Comparison of ENCODE assay signal across 8 cellular contexts in genomic region chr15:40238927-40239591, GRCh38. TPM values are rescaled to one million over a fixed set of nuclear protein-coding genes. Genes with fewer than 3 reads are reported as not detected.
A peak's percentile ranks its signal among the peaks of the same experiment; 100 is the strongest.
DNase-seq lines count a peak whose midpoint lies in the region; ATAC-seq, FAIRE-seq and TF ChIP-seq lines count a peak whose summit lies in the region.

TSS of gene PAK6 (plus strand) at chr15:40239063. CDS start at chr15:40264786, 25,723 bp downstream.

- peak within 1 kb of the TSS; percentile 67 for H3K27ac Mint-ChIP-seq in MCF 10A (ENCODE audit: low read depth, unreplicated experiment)

- H3K4me2 ChIP-seq in PC-3 (ENCODE audit: low read length) = peak within 1 kb of the TSS; percentile 93

- peak within 1 kb of the TSS; percentile 87 for H2AFZ ChIP-seq in PC-3 (ENCODE audit: low read length)

- H3K36me3 Mint-ChIP-seq in MCF 10A (ENCODE audit: insufficient read depth, unreplicated experiment) = peaks cover 11% of the 10 kb centered on the region

- TF ChIP-seq POLR2A in H54 (IDR thresholded peaks at IDR 0.05; ENCODE audit: low read depth, low read length) (no peak), spleen (IDR thresholded peaks at IDR 0.05) (no peak)

- no peaks in the 10 kb centered on the region for H3K9me3 Mint-ChIP-seq in MCF 10A (ENCODE audit: unreplicated experiment)

- H3K4me1 Mint-ChIP-seq in MCF 10A (ENCODE audit: insufficient read depth, unreplicated experiment) = peaks cover 48% of the 10 kb centered on the region

- H3K9me3 ChIP-seq in AG04450 (ENCODE audit: control insufficient read depth, insufficient read depth, low read length) (no peaks in the 10 kb centered on the region), PC-3 (ENCODE audit: low read length) (no peaks in the 10 kb centered on the region), spleen (no peaks in the 10 kb centered on the region)

- peak within 1 kb of the TSS; percentile 54; the same call in 1 of the 2 replicates for H3K9ac ChIP-seq in PC-3 (ENCODE audit: low read length)

- no peaks in the 10 kb centered on the region for H3K36me3 ChIP-seq in PC-3 (ENCODE audit: low read depth, low read length)
- no peaks in the 10 kb centered on the region for H3K36me3 ChIP-seq in spleen

- no peaks in the 10 kb centered on the region for H3K27me3 Mint-ChIP-seq in MCF 10A (ENCODE audit: insufficient read depth, unreplicated experiment)

- BruUV-seq in PC-3 (replicated peaks; lab: Mats Ljungman, UMichigan) (no TSS peak), MCF 10A (replicated peaks; lab: Mats Ljungman, UMichigan) (TSS peak; percentile 22)

- H3K4me3 ChIP-seq in AG04450 (ENCODE audit: low read depth, low read length) (peak within 1 kb of the TSS; percentile 53), PC-3 (ENCODE audit: low read length) (peak within 1 kb of the TSS; percentile 67), spleen (peak within 1 kb of the TSS in 6 of 8 donors; percentile 16 to 59 (median 17))

- H3K79me2 ChIP-seq in PC-3 (ENCODE audit: low read length) = no peaks in the 10 kb centered on the region

- H3K9me2 ChIP-seq in PC-3 (replicated peaks; ENCODE audit: low read length) = no peaks in the 10 kb centered on the region

- WGBS in spleen, 5 donors = 4 to 10% (median 6%) methylated on average over 20 to 36 of the region's 36 CpGs

- POLR2A ChIA-PET in AG04450 (lab: Yijun Ruan, JAX) (interaction anchor here (0.6 kb wide), 3 partner anchors 11 to 59 kb away, joined by 3 to 6 read pairs (median 6); no protein-coding TSS in a partner anchor), PC-3 (lab: Charles Lee; ENCODE audit: unreplicated experiment) (interaction anchor here (0.5 to 1.1 kb wide), 3 partner anchors 11 to 350 kb away, joined by 3 to 7 read pairs (median 3); no protein-coding TSS in a partner anchor), MCF 10A (lab: Yijun Ruan, JAX) (interaction anchor here (0.7 to 4.0 kb wide), 19 partner anchors 8 to 417 kb away, joined by 3 to 42 read pairs (median 5); partner anchors contain the start of genes BAHD1, INAFM2 and IVD)

- DNase-seq in AG04450 (ENCODE audit: low read depth, low spot score) = no peak
- peak; percentile 94 for DNase-seq in H54 (ENCODE audit: insufficient read length, low spot score)
- peak; percentile 93 for DNase-seq in PC-3
- DNase-seq in MCF 10A (ENCODE audit: unreplicated experiment) = peak; percentile 95
- DNase-seq in spleen = no peak

- peaks cover 32% of the 10 kb centered on the region for H3K4me1 ChIP-seq in PC-3 (ENCODE audit: insufficient read depth, low read length)
- H3K4me1 ChIP-seq in spleen = peaks cover 3 to 36% (median 25%) of the 10 kb centered on the region in 6 donors

- H3K27ac ChIP-seq in AG04450 (ENCODE audit: low read depth, low read length) (no peak within 1 kb of the TSS), PC-3 (ENCODE audit: low read length) (peak within 1 kb of the TSS; percentile 34), spleen (no peak within 1 kb of the TSS)

- CTCF ChIA-PET in AG04450 (lab: Charles Lee) (interaction anchor here (0.9 to 2.6 kb wide), 5 partner anchors 22 to 129 kb away, joined by 3 to 17 read pairs (median 12); no protein-coding TSS in a partner anchor), PC-3 (lab: Charles Lee) (interaction anchor here (0.6 to 1.9 kb wide), 9 partner anchors 11 to 183 kb away, joined by 3 to 16 read pairs (median 7); no protein-coding TSS in a partner anchor), MCF 10A (lab: Yijun Ruan, JAX) (interaction anchor here (0.5 to 8.8 kb wide), 14 partner anchors 8 to 202 kb away, joined by 3 to 127 read pairs (median 4); partner anchors contain the start of gene BAHD1)

- intact Hi-C loops in PC-3 (cut with micrococcal nuclease) = loop anchor here (5.0 kb wide), 1 partner anchor 33 kb away; no protein-coding TSS in a partner anchor
- intact Hi-C loops in MCF 10A (cut with micrococcal nuclease) = no loop called here
- intact Hi-C loops in spleen (cut with DNase I; ENCODE audit: low total_unique reads) = no loop called here

- peaks cover 5% of the 10 kb centered on the region for H3F3A ChIP-seq in PC-3 (ENCODE audit: low read length, unreplicated experiment)

- H3K4me3 Mint-ChIP-seq in MCF 10A (ENCODE audit: unreplicated experiment) = peak within 1 kb of the TSS; percentile 73

- FAIRE-seq in H54 (lab: Jason Lieb, UNC) = no peak
- FAIRE-seq in islet of Langerhans (lab: Jason Lieb, UNC) = peak; percentile 27

- H3K27me3 ChIP-seq in AG04450 (ENCODE audit: control insufficient read depth, insufficient read depth, low read length) (peaks cover 11% of the 10 kb centered on the region), PC-3 (ENCODE audit: low read length) (no peaks in the 10 kb centered on the region), spleen (replicated peaks in 1 of 7) (peaks cover 0 to 33% (median 11%) of the 10 kb centered on the region in 7 donors)

- TF ChIP-seq CTCF in AG04450 (IDR thresholded peaks at IDR 0.05; ENCODE audit: low read depth, low read length) (no peak), PC-3 (conservative IDR thresholded peaks at IDR 0.05; ENCODE audit: low read depth, low read length) (no peak), MCF 10A (IDR thresholded peaks at IDR 0.05; ENCODE audit: unreplicated experiment) (no peak), spleen (IDR thresholded peaks at IDR 0.05 in 8 of 11, conservative IDR thresholded peaks at IDR 0.05 in 3 of 11) (no peak)

- H4K20me1 ChIP-seq in PC-3 (ENCODE audit: low read length) = no peaks in the 10 kb centered on the region

- ATAC-seq in PC-3 (peak; percentile 91), HG03460 (IDR thresholded peaks at IDR 0.05; ENCODE audit: unreplicated experiment) (no peak), HG03457 (IDR thresholded peaks at IDR 0.05; ENCODE audit: unreplicated experiment) (no peak)

RNA-seq across cellular contexts. Expression of gene PAK6, which starts in this region (rescaled TPM):
- not detected in 2 replicates for polyA plus RNA-seq in AG04450 (2011; rRNA removed)
- not detected in 2 replicates for polyA minus RNA-seq in AG04450 (2011; rRNA and poly(A)+ RNA removed)
- 30.4 TPM in 2 replicates for total RNA-seq in PC-3 (2014; rRNA removed)
- 9.3 and 9.5 TPM in 2 replicates for total RNA-seq in MCF 10A (2022)
- total RNA-seq in spleen = 1 to 10 TPM; 1.5 to 5.4 (median 2.0) TPM
- polyA plus RNA-seq in spleen = under 1 TPM; 0.24 to 0.46 (median 0.38) TPM

Comparison
In these comparisons a context has a peak if more than half of its experiments do, and no peak if none do; other contexts are left out.
1. DNase-seq: peak in H54 (single experiment), PC-3 (single experiment) and MCF 10A (single experiment); none in AG04450 (single experiment) and spleen (single experiment).
2. H3K4me3 ChIP-seq: peak in every context shown above with its lines; median percentile 67 in PC-3; 53 in AG04450; 17 in spleen.